In the genomic region with DNA sequence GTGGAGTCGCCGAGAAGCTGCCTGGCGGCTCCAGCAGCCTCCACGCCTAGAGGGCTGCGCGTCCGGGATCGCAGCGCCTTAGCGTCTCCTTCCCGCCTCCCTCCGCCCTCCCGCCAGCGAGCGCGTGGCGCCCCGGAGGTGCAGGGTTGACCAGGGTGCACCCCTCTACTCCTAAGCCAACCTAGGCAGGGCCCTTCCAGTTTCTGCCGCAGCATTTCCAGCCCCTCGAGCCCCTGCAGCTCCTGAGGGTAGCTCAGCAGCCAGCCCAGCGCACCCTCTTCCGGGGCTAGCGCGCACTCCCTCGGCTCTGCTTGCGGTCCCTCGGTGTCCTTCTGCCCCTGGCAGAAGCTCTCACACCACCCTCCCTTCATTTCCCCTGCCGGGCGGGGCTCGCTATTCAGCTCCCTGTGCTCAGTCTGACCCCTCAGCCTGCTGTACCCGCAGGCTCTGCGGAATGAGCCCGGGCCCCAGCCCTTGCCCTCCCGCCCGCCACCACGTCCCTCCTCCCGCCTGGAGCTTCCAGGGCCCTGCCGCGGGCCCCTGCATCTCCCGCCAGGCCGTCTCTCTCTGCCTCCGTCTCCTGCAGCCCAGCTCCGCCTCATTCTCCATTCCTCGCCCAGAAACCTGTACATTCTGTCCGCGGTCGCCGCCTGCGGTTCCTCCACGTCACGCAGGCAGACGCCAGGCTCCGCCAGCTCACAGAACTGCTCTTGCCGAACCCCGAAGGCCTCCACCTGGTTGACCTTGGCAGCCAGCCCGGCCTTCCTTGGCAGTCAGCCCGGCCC, we compare ENCODE assay signal across 1 cellular context.
TF ChIP-seq lines count a peak whose summit lies in the region.

No MANE protein-coding gene starts in this region.

TF ChIP-seq in IMR-90, 13 proteins besides CTCF, POLR2A, EP300 and RAD21 (continued from another document):
- TF ChIP-seq NFE2L2 (IDR thresholded peaks at IDR 0.05; ENCODE audit: low read depth, low read length), result no peak
- TF ChIP-seq RCOR1 (IDR thresholded peaks at IDR 0.05; ENCODE audit: insufficient replicate concordance, low read length), result no peak
- TF ChIP-seq MAZ (IDR thresholded peaks at IDR 0.05; ENCODE audit: borderline replicate concordance, low read depth, low read length), result no peak
- TF ChIP-seq FOS (IDR thresholded peaks at IDR 0.05; ENCODE audit: low read depth, low read length), result no peak
- TF ChIP-seq, protein P1, sequence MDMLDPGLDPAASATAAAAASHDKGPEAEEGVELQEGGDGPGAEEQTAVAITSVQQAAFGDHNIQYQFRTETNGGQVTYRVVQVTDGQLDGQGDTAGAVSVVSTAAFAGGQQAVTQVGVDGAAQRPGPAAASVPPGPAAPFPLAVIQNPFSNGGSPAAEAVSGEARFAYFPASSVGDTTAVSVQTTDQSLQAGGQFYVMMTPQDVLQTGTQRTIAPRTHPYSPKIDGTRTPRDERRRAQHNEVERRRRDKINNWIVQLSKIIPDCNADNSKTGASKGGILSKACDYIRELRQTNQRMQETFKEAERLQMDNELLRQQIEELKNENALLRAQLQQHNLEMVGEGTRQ (IDR thresholded peaks at IDR 0.05; ENCODE audit: low read depth, low read length), result no peak
- TF ChIP-seq BHLHE40 (IDR thresholded peaks at IDR 0.05; ENCODE audit: low read depth, low read length), result no peak
- TF ChIP-seq SMC3 (IDR thresholded peaks at IDR 0.05; ENCODE audit: low read depth, low read length), result no peak
- no peak for TF ChIP-seq CHD1 (IDR thresholded peaks at IDR 0.05; ENCODE audit: low read depth, low read length)
- no peak for TF ChIP-seq CEBPB (IDR thresholded peaks at IDR 0.05; ENCODE audit: low read depth, low read length)
